In genomic region chr14:92610849-92611271, GRCh38 we compare ENCODE assay signal across 22 cellular contexts.
DNase-seq lines count a peak whose midpoint lies in the region; ATAC-seq, FAIRE-seq and TF ChIP-seq lines count a peak whose summit lies in the region.
"Had no signal": no experiment of that assay in that cellular context is flagged by ENCODE, and none has a peak within 500 bp of the region (broad histone marks: within the 10 kb centered on the region; RNA-seq: fewer than 3 reads in every experiment).

No MANE protein-coding gene starts in this region.

- H3K9ac ChIP-seq in GM12878 (ENCODE audit: control insufficient read depth, insufficient read depth, low read length), result no peak overlapping the region

- peak; percentile 7 for FAIRE-seq in GM12878 (lab: Jason Lieb, UNC)

- H3K9me3 Mint-ChIP-seq in stimulated activated memory B cell treated with anti-CD40 and anti-IgM and Interleukin-4, amounts not matched to agents 10 μg/mL and 1 μg/mL and 100 μg/mL, for 72 hours, result peaks cover 3% of the 10 kb centered on the region
- H3K9me3 Mint-ChIP-seq in T-helper 2 cell treated with Interferon-gamma antibody and Interleukin-4, amounts not matched to agents 5 μg/mL and 100 μg/mL, for 36 hours, result peaks cover 2% of the 10 kb centered on the region
- no peaks in the 10 kb centered on the region for H3K9me3 Mint-ChIP-seq in activated T-helper 17 cell treated with anti-CD3 and anti-CD28 coated beads, Interleukin-2, amount 50 U/mL, for 72 hours
- H3K9me3 Mint-ChIP-seq: activated naive CD4-positive, alpha-beta T cell treated with anti-CD3 and anti-CD28 coated beads for 36 hours; activated T-cell treated with anti-CD3 and anti-CD28 coated beads, Interleukin-2, amount 50 U/mL, for 4 hours; dendritic cell treated with granulocyte-macrophage colony-stimulating factor and Interleukin-4, amounts not matched to agents 40 ng/mL and 50 ng/mL, for 4 days; HFFc6 had no signal

- no peaks in the 10 kb centered on the region for H3K27me3 Mint-ChIP-seq in stimulated activated memory B cell treated with anti-CD40 and anti-IgM and Interleukin-4, amounts not matched to agents 10 μg/mL and 1 μg/mL and 100 μg/mL, for 72 hours
- peaks cover 17% of the 10 kb centered on the region for H3K27me3 Mint-ChIP-seq in T-helper 2 cell treated with Interferon-gamma antibody and Interleukin-4, amounts not matched to agents 5 μg/mL and 100 μg/mL, for 36 hours (ENCODE audit: low read depth)
- no peaks in the 10 kb centered on the region for H3K27me3 Mint-ChIP-seq in activated T-helper 17 cell treated with anti-CD3 and anti-CD28 coated beads, Interleukin-2, amount 50 U/mL, for 72 hours
- H3K27me3 Mint-ChIP-seq: dendritic cell treated with granulocyte-macrophage colony-stimulating factor and Interleukin-4, amounts not matched to agents 40 ng/mL and 50 ng/mL, for 4 days had no signal

- TF ChIP-seq POLR2A in GM12878 (IDR thresholded peaks at IDR 0.05; ENCODE audit: low read depth, low read length), result no peak

- SMC1A ChIA-PET in GM12878 (lab: Charles Lee; ENCODE audit: uncharacterized antibody, unreplicated experiment), result interaction anchor here (2.5 kb wide), 1 partner anchor 14 kb away, joined by 7 read pairs; no protein-coding TSS in a partner anchor

- H3K27ac ChIP-seq in GM12878 (ENCODE audit: control insufficient read depth, insufficient read depth), result no peak overlapping the region
- H3K27ac ChIP-seq: 22Rv1 had no signal

- TF ChIP-seq RAD21 in GM12878 (IDR thresholded peaks at IDR 0.05; ENCODE audit: insufficient read depth, low read depth, low read length), result no peak

- CTCF ChIA-PET in GM12878 (lab: Yijun Ruan, JAX), result no interaction called here

- in situ Hi-C loops in GM12878 (cut with MboI), result no loop called here

- no peak overlapping the region for H2AFZ ChIP-seq in GM12878 (ENCODE audit: control insufficient read depth, low read depth, low read length)

- no peaks in the 10 kb centered on the region for H3K27me3 ChIP-seq in GM12878 (replicated peaks in 1 of 2; ENCODE audit: control insufficient read depth in 2 of 2, insufficient read depth in 2 of 2, low read length in 1 of 2)
- H3K27me3 ChIP-seq: heart left ventricle, left lung, upper lobe of left lung had no signal

- ATAC-seq in GM12878, result no peak
- peak; percentile 67 for ATAC-seq in mucosa of descending colon
- no peak for ATAC-seq in stimulated activated memory B cell treated with anti-CD40 and anti-IgM and Interleukin-4, amounts not matched to agents 10 μg/mL and 1 μg/mL and 100 μg/mL, for 72 hours
- no peak for ATAC-seq in HG03342 (IDR thresholded peaks at IDR 0.05; ENCODE audit: unreplicated experiment)
- ATAC-seq in activated T-helper 17 cell treated with anti-CD3 and anti-CD28 coated beads, Interleukin-2, amount 50 U/mL, for 72 hours (replicated peaks), result no peak
- ATAC-seq: activated T-cell treated with anti-CD3 and anti-CD28 coated beads, Interleukin-2, amount 50 U/mL, for 4 hours; heart left ventricle; left lung had no signal

- WGBS in GM12878 (ENCODE audit: insufficient coverage, insufficient replicate concordance, low lambda C conversion rate, missing lambda C conversion rate), result 85% methylated on average over 7 of the region's 7 CpGs

- intact Hi-C loops in GM12878 (cut with micrococcal nuclease; ENCODE audit: unreplicated experiment) (no loop called here), mucosa of descending colon (cut with DNase I, micrococcal nuclease) (no loop called here)

- DNase-seq in NOMO-1 treated with DMSO at 0.1 percent for 48 hours (lab: John Stamatoyannopoulos, UW; ENCODE audit: unreplicated experiment), result peak; percentile 31
- no peak for DNase-seq in NOMO-1 treated with dmso at 0.1 percent for 144 hours (lab: John Stamatoyannopoulos, UW; ENCODE audit: unreplicated experiment)
- DNase-seq in GM12878 (ENCODE audit: low read depth, low spot score), result no peak
- peak in 2 of 3 donors; percentile 58 to 92 for DNase-seq in mucosa of descending colon
- no peak for DNase-seq in T-helper 2 cell treated with Interferon-gamma antibody and Interleukin-4, amounts not matched to agents 5 μg/mL and 100 μg/mL, for 36 hours (ENCODE audit: low spot score)
- DNase-seq: activated CD4-positive, alpha-beta T cell treated with anti-CD3 and anti-CD28 coated beads for 1 hour; activated naive CD4-positive, alpha-beta T cell treated with anti-CD3 and anti-CD28 coated beads for 36 hours; activated T-cell treated with anti-CD3 and anti-CD28 coated beads, Interleukin-2, amount 50 U/mL, for 4 hours; amniotic stem cell; DMS79 treated with DMSO at 0.1 percent for 48 hours; heart left ventricle; HFFc6; left lung; NCI-H1092 treated with DMSO at 0.1 percent for 48 hours; NCI-H2107; NCI-H510A treated with DMSO at 0.1 percent for 48 hours; upper lobe of left lung had no signal

- H3K4me2 ChIP-seq in GM12878 (ENCODE audit: control insufficient read depth, insufficient read depth), result no peak overlapping the region

- H3K4me1 Mint-ChIP-seq in stimulated activated memory B cell treated with anti-CD40 and anti-IgM and Interleukin-4, amounts not matched to agents 10 μg/mL and 1 μg/mL and 100 μg/mL, for 72 hours, result peaks cover 54% of the 10 kb centered on the region
- H3K4me1 Mint-ChIP-seq in T-helper 2 cell treated with Interferon-gamma antibody and Interleukin-4, amounts not matched to agents 5 μg/mL and 100 μg/mL, for 36 hours (ENCODE audit: low read depth), result peaks cover 32% of the 10 kb centered on the region
- H3K4me1 Mint-ChIP-seq in activated T-helper 17 cell treated with anti-CD3 and anti-CD28 coated beads, Interleukin-2, amount 50 U/mL, for 72 hours, result peaks cover 24% of the 10 kb centered on the region

- peaks cover 8% of the 10 kb centered on the region for H3K36me3 Mint-ChIP-seq in stimulated activated memory B cell treated with anti-CD40 and anti-IgM and Interleukin-4, amounts not matched to agents 10 μg/mL and 1 μg/mL and 100 μg/mL, for 72 hours
- H3K36me3 Mint-ChIP-seq in T-helper 2 cell treated with Interferon-gamma antibody and Interleukin-4, amounts not matched to agents 5 μg/mL and 100 μg/mL, for 36 hours (ENCODE audit: low read depth), result peaks cover 9% of the 10 kb centered on the region
- no peaks in the 10 kb centered on the region for H3K36me3 Mint-ChIP-seq in activated T-helper 17 cell treated with anti-CD3 and anti-CD28 coated beads, Interleukin-2, amount 50 U/mL, for 72 hours (ENCODE audit: low read depth)

- H3K4me1 ChIP-seq in GM12878 (ENCODE audit: control insufficient read depth, insufficient read depth, low read length), result peaks cover 6% of the 10 kb centered on the region
- peaks cover 20% of the 10 kb centered on the region for H3K4me1 ChIP-seq in mucosa of descending colon (ENCODE audit: low read depth)

- H3K9me3 ChIP-seq in GM12878 (replicated peaks; ENCODE audit: control insufficient read depth, insufficient read depth, low read length) (no peaks in the 10 kb centered on the region; the same call in 2 of the 3 replicates), mucosa of descending colon (no peaks in the 10 kb centered on the region)
- H3K9me3 ChIP-seq: left lung, upper lobe of left lung had no signal

- H3K36me3 ChIP-seq in GM12878 (ENCODE audit: control insufficient read depth in 2 of 2, insufficient read depth in 2 of 2, low read length in 1 of 2) (no peaks in the 10 kb centered on the region; a peak in 2 of 4 replicates), mucosa of descending colon (ENCODE audit: low read depth) (no peaks in the 10 kb centered on the region)
- H3K36me3 ChIP-seq: upper lobe of left lung had no signal

- RAD21 ChIA-PET in GM12878 (lab: Charles Lee; ENCODE audit: unreplicated experiment), result no interaction called here

- H3K79me2 ChIP-seq in GM12878 (ENCODE audit: control insufficient read depth, insufficient read depth, low read length), result no peaks in the 10 kb centered on the region

- POLR2A ChIA-PET in GM12878 (lab: Charles Lee), result interaction anchor here (0.8 kb wide), 1 partner anchor 16 kb away, joined by 4 read pairs; no protein-coding TSS in a partner anchor

- no peak for TF ChIP-seq EP300 in GM12878 (IDR thresholded peaks at IDR 0.05; ENCODE audit: borderline replicate concordance in 1 of 2, control insufficient read depth in 1 of 2, low read depth in 2 of 2, low read length in 2 of 2)

- TF ChIP-seq CTCF in GM12878 (IDR thresholded peaks at IDR 0.05 in 2 of 3, conservative IDR thresholded peaks at IDR 0.05 in 1 of 3; ENCODE audit: control insufficient read depth in 2 of 3, extremely low read depth in 1 of 3, insufficient read depth in 1 of 3, low read depth in 3 of 3, low read length in 3 of 3) (no peak), mucosa of descending colon (IDR thresholded peaks at IDR 0.05) (no peak)

- BruUV-seq in GM12878 (replicated peaks; lab: Mats Ljungman, UMichigan), result no TSS peak

- no peaks in the 10 kb centered on the region for H4K20me1 ChIP-seq in GM12878 (ENCODE audit: control insufficient read depth, insufficient read depth)

- H3K4me3 ChIP-seq in GM12878 (no peak overlapping the region), mucosa of descending colon (no peak overlapping the region)
- H3K4me3 ChIP-seq: heart left ventricle, left lung, upper lobe of left lung had no signal

- peak overlapping the region; percentile 51 for H3K27ac Mint-ChIP-seq in stimulated activated memory B cell treated with anti-CD40 and anti-IgM and Interleukin-4, amounts not matched to agents 10 μg/mL and 1 μg/mL and 100 μg/mL, for 72 hours
- no peak overlapping the region for H3K27ac Mint-ChIP-seq in T-helper 2 cell treated with Interferon-gamma antibody and Interleukin-4, amounts not matched to agents 5 μg/mL and 100 μg/mL, for 36 hours
- H3K27ac Mint-ChIP-seq in activated T-helper 17 cell treated with anti-CD3 and anti-CD28 coated beads, Interleukin-2, amount 50 U/mL, for 72 hours, result no peak overlapping the region
- H3K27ac Mint-ChIP-seq: activated naive CD4-positive, alpha-beta T cell treated with anti-CD3 and anti-CD28 coated beads for 36 hours; HFFc6 had no signal

- no peak overlapping the region for H3K4me3 Mint-ChIP-seq in stimulated activated memory B cell treated with anti-CD40 and anti-IgM and Interleukin-4, amounts not matched to agents 10 μg/mL and 1 μg/mL and 100 μg/mL, for 72 hours
- H3K4me3 Mint-ChIP-seq in T-helper 2 cell treated with Interferon-gamma antibody and Interleukin-4, amounts not matched to agents 5 μg/mL and 100 μg/mL, for 36 hours, result no peak overlapping the region
- H3K4me3 Mint-ChIP-seq in activated T-helper 17 cell treated with anti-CD3 and anti-CD28 coated beads, Interleukin-2, amount 50 U/mL, for 72 hours, result no peak overlapping the region
- H3K4me3 Mint-ChIP-seq: activated naive CD4-positive, alpha-beta T cell treated with anti-CD3 and anti-CD28 coated beads for 36 hours; activated T-cell treated with anti-CD3 and anti-CD28 coated beads, Interleukin-2, amount 50 U/mL, for 4 hours; dendritic cell treated with granulocyte-macrophage colony-stimulating factor and Interleukin-4, amounts not matched to agents 40 ng/mL and 50 ng/mL, for 4 days; HFFc6 had no signal

TF ChIP-seq in GM12878, 131 proteins besides CTCF, POLR2A, EP300 and RAD21:
- no peak for TF ChIP-seq SP1 (IDR thresholded peaks at IDR 0.05; ENCODE audit: low read depth, low read length)

Comparison
In these comparisons a context has a peak if more than half of its experiments do, and no peak if none do; other contexts are left out.
1. DNase-seq: peak in NOMO-1 treated with DMSO at 0.1 percent for 48 hours (single experiment) and mucosa of descending colon (2 of 3); none in NOMO-1 treated with dmso at 0.1 percent for 144 hours (single experiment), GM12878 (single experiment) and T-helper 2 cell treated with Interferon-gamma antibody and Interleukin-4, amounts not matched to agents 5 μg/mL and 100 μg/mL, for 36 hours (single experiment).